Comparison of ENCODE assay signal across 8 cellular contexts in genomic region chr17:15261063-15261817, GRCh38. TPM values are rescaled to one million over a fixed set of nuclear protein-coding genes. Genes with fewer than 3 reads are reported as not detected.
A peak's percentile ranks its signal among the peaks of the same experiment; 100 is the strongest.
DNase-seq lines count a peak whose midpoint lies in the region; ATAC-seq, FAIRE-seq and TF ChIP-seq lines count a peak whose summit lies in the region.

No MANE protein-coding gene starts in this region.

- POLR2A ChIA-PET in OCI-LY7 (lab: Charles Lee), result no interaction called here

- H3K4me3 ChIP-seq in adipocyte (ENCODE audit: low read length) (peak overlapping the region; percentile 91), pancreas (peak overlapping the region; percentile 33 to 65 (median 49)), OCI-LY7 (ENCODE audit: low read depth, low read length, poor library complexity, severe bottlenecking) (no peak overlapping the region)

- no peaks in the 10 kb centered on the region for H4K20me1 ChIP-seq in OCI-LY7 (ENCODE audit: insufficient read depth, low read length)

- peaks cover 57% of the 10 kb centered on the region for H3K4me1 ChIP-seq in adipocyte (ENCODE audit: control insufficient read depth, insufficient read depth, low read length)
- H3K4me1 ChIP-seq in pancreas, result peaks cover 23 to 28% (median 25%) of the 10 kb centered on the region in 3 donors
- H3K4me1 ChIP-seq in OCI-LY7 (ENCODE audit: insufficient read depth, low read length, poor library complexity, severe bottlenecking), result no peaks in the 10 kb centered on the region

- H3K27me3 ChIP-seq in adipocyte (replicated peaks; ENCODE audit: control insufficient read depth, insufficient read depth, low read length) (no peaks in the 10 kb centered on the region), pancreas (no peaks in the 10 kb centered on the region)

- WGBS in pancreas, 2 donors, result 6 to 8% methylated on average over 40 of the region's 40 CpGs

- DNase-seq in ACHN, result peak; percentile 76
- peak; percentile 83 for DNase-seq in adipocyte (ENCODE audit: low read depth)
- peak; percentile 67 for DNase-seq in left cardiac atrium
- DNase-seq in pancreas, result peak in 5 of 6 donors; percentile 14 to 67 (median 46)
- no peak for DNase-seq in GF-D8 (lab: John Stamatoyannopoulos, UW)
- no peak for DNase-seq in D721Med (ENCODE audit: insufficient read length, low spot score)
- no peak for DNase-seq in OCI-LY7 (ENCODE audit: low spot score)

- CTCF ChIA-PET in OCI-LY7 (lab: Charles Lee; ENCODE audit: unreplicated experiment), result no interaction called here

- TF ChIP-seq CTCF in pancreas (IDR thresholded peaks at IDR 0.05), result peak in 2 of 4 donors; percentile 3 to 6
- TF ChIP-seq CTCF in D721Med (IDR thresholded peaks at IDR 0.05; ENCODE audit: insufficient read depth, missing control alignments), result no peak
- TF ChIP-seq CTCF in OCI-LY7 (conservative IDR thresholded peaks at IDR 0.05; ENCODE audit: low read length), result no peak

- no peaks in the 10 kb centered on the region for H3K79me2 ChIP-seq in OCI-LY7 (ENCODE audit: insufficient read depth, low read depth, low read length)

- no peak overlapping the region for H2AFZ ChIP-seq in OCI-LY7 (ENCODE audit: low read length)

- FAIRE-seq in pancreas (lab: Jason Lieb, UNC), result no peak
- FAIRE-seq in D721Med (lab: Jason Lieb, UNC), result no peak

- H3K27ac ChIP-seq in pancreas (peak overlapping the region in 2 of 4 donors; percentile 67 to 69), OCI-LY7 (ENCODE audit: low read depth, low read length, poor library complexity, severe bottlenecking) (no peak overlapping the region)

- ATAC-seq in HG02759 (IDR thresholded peaks at IDR 0.05; ENCODE audit: unreplicated experiment), result peak; percentile 12
- peak; percentile 38 to 42 for ATAC-seq in left cardiac atrium
- peak in 3 of 4 donors; percentile 10 to 21 (median 21) for ATAC-seq in pancreas

- BruUV-seq in OCI-LY7 (replicated peaks; lab: Mats Ljungman, UMichigan), result no TSS peak

- intact Hi-C loops in left cardiac atrium (cut with DNase I) (loop anchor here in 1 of 2 donors (2.0 kb wide), 1 partner anchor 242 kb away; no protein-coding TSS in a partner anchor), pancreas (cut with DNase I) (loop anchor here in 1 of 3 donors (5.0 kb wide), 1 partner anchor 241 kb away; no protein-coding TSS in a partner anchor), OCI-LY7 (cut with micrococcal nuclease; ENCODE audit: unreplicated experiment) (no loop called here)

- H3K9ac ChIP-seq in adipocyte (ENCODE audit: low read length), result peak overlapping the region; percentile 95

- H3K9me2 ChIP-seq in OCI-LY7 (ENCODE audit: insufficient read depth, low read length), result no peaks in the 10 kb centered on the region

- H3K9me3 ChIP-seq in adipocyte (ENCODE audit: control insufficient read depth, low read length), result no peaks in the 10 kb centered on the region
- H3K9me3 ChIP-seq in pancreas, result no peaks in the 10 kb centered on the region
- H3K9me3 ChIP-seq in OCI-LY7 (ENCODE audit: low read length), result no peaks in the 10 kb centered on the region

- in situ Hi-C loops in ACHN (cut with HindIII; ENCODE audit: low pct_ligation_motif_present, low pct_unique_long_range_greater_than_20kb, low sequenced_read_pairs), result no loop called here

- H3K4me2 ChIP-seq in OCI-LY7 (ENCODE audit: low read length), result no peak overlapping the region

- H3K36me3 ChIP-seq in adipocyte (ENCODE audit: control insufficient read depth, insufficient read depth, low read length, severe bottlenecking) (peaks cover 31% of the 10 kb centered on the region), pancreas (no peaks in the 10 kb centered on the region), OCI-LY7 (ENCODE audit: insufficient read depth, low read length) (no peaks in the 10 kb centered on the region)

RNA-seq across cellular contexts. Expression of gene PMP22, which starts 3.9 kb away (rescaled TPM):
- 100 to 1,000 TPM; 133 to 163 TPM for total RNA-seq in left cardiac atrium
- 10 to 100 TPM in 3 of 6 donors, 1 to 10 TPM in 3; 5.8 to 24.8 (median 10.5) TPM for total RNA-seq in pancreas
- 10 to 100 TPM in 1 of 2 donors, 1 to 10 TPM in 1; 6.7 to 13.9 TPM for polyA plus RNA-seq in pancreas
- not detected in 2 replicates for total RNA-seq in OCI-LY7 (2014; rRNA removed; shearing (Covaris generic))
- total RNA-seq in OCI-LY7 (2022), result not detected in 2 replicates

Comparison
In these comparisons a context has a peak if more than half of its experiments do, and no peak if none do; other contexts are left out.
1. DNase-seq: peak in ACHN (single experiment), adipocyte (single experiment), left cardiac atrium (single experiment) and pancreas (5 of 6); none in GF-D8 (single experiment), D721Med (single experiment) and OCI-LY7 (single experiment).
2. RNA of gene PMP22, which starts 3.9 kb away (total RNA-seq): 133 to 163 TPM in left cardiac atrium and 5.8 to 24.8 TPM in pancreas; not detected in OCI-LY7; every median in the first group is over 4 times any median in the second.
3. Peak in every context shown above with its lines, with median percentiles within 50 percentile points of each other: ATAC-seq.